ENCODE assay signal across 20 cellular contexts in genomic region chr22:45335854-45336492, GRCh38. TPM values are rescaled to one million over a fixed set of nuclear protein-coding genes. Genes with fewer than 3 reads are reported as not detected.
A peak's percentile ranks its signal among the peaks of the same experiment; 100 is the strongest.
DNase-seq lines count a peak whose midpoint lies in the region; ATAC-seq and TF ChIP-seq lines count a peak whose summit lies in the region.
"Had no signal": no experiment of that assay in that cellular context is flagged by ENCODE, and none has a peak within 500 bp of the region (broad histone marks: within the 10 kb centered on the region; RNA-seq: fewer than 3 reads in every experiment).

No MANE protein-coding gene starts in this region.

- H3K27ac ChIP-seq in left ventricle myocardium inferior (replicated peaks) = peak overlapping the region; percentile 92
- H3K27ac ChIP-seq in thoracic aorta = peak overlapping the region; percentile 59 to 78

- intact Hi-C loops in left ventricle myocardium inferior (cut with micrococcal nuclease) (no loop called here), Right ventricle myocardium inferior (cut with DNase I) (no loop called here)

- TF ChIP-seq CTCF in left ventricle myocardium inferior (IDR thresholded peaks at IDR 0.05; ENCODE audit: borderline replicate concordance) (no peak), neural crest cell (conservative IDR thresholded peaks at IDR 0.05) (no peak), thoracic aorta (IDR thresholded peaks at IDR 0.05) (no peak)

- no peaks in the 10 kb centered on the region for H3K9me3 Mint-ChIP-seq in neural crest cell
- H3K9me3 Mint-ChIP-seq: activated naive CD8-positive, alpha-beta T cell treated with anti-CD3 and anti-CD28 coated beads for 36 hours; activated T-helper 2 cell treated with anti-CD3 and anti-CD28 coated beads, Interferon-gamma antibody, Interleukin-2, Interleukin-4, amounts not matched to agents 10 μg/mL and 5 μg/mL and 100 μg/mL, durations not matched to agents 14 hours and 24 hours and 36 hours had no signal

- H3K4me1 Mint-ChIP-seq in neural crest cell = peaks cover 21% of the 10 kb centered on the region

- H3K27me3 Mint-ChIP-seq in neural crest cell (ENCODE audit: low read depth) = no peaks in the 10 kb centered on the region
- H3K27me3 Mint-ChIP-seq: activated naive CD8-positive, alpha-beta T cell treated with anti-CD3 and anti-CD28 coated beads for 36 hours had no signal

- H3K4me3 Mint-ChIP-seq in neural crest cell = no peak overlapping the region

- H3K4me1 ChIP-seq in left ventricle myocardium inferior (peaks cover 51% of the 10 kb centered on the region), thoracic aorta (ENCODE audit: control insufficient read depth in 1 of 2, low read depth in 2 of 2) (peaks cover 20 to 47% of the 10 kb centered on the region in 2 donors)

- H3K27ac Mint-ChIP-seq in neural crest cell (ENCODE audit: unreplicated experiment) = peak overlapping the region; percentile 43
- H3K27ac Mint-ChIP-seq: activated T-helper 2 cell treated with anti-CD3 and anti-CD28 coated beads, Interferon-gamma antibody, Interleukin-2, Interleukin-4, amounts not matched to agents 10 μg/mL and 5 μg/mL and 100 μg/mL, durations not matched to agents 14 hours and 24 hours and 36 hours had no signal

- DNase-seq in left ventricle myocardium inferior (no peak), Right ventricle myocardium inferior (ENCODE audit: missing footprints) (no peak), dermis blood vessel endothelial cell (peak; percentile 66), neural crest cell (ENCODE audit: low read depth, low spot score) (no peak), thoracic aorta (ENCODE audit: low spot score) (no peak), Ammon's horn (ENCODE audit: low spot score) (no peak)
- DNase-seq: ACHN; activated CD4-positive, alpha-beta T cell treated with anti-CD3 and anti-CD28 coated beads, Interleukin-2, amount 50 U/mL, for 4 hours; activated naive CD8-positive, alpha-beta T cell treated with anti-CD3 and anti-CD28 coated beads for 36 hours; hippocampal formation; IMR-90; NCI-H1105; OCI-M1; small intestine; stimulated activated CD4-positive, alpha-beta T cell treated with anti-CD3 and anti-CD28 coated beads, Interleukin-1b, Interleukin-23, amount 100 ng/mL, for 48 hours; T-helper 9 cell had no signal

- H3K9me3 ChIP-seq in left ventricle myocardium inferior (replicated peaks) = no peaks in the 10 kb centered on the region
- no peaks in the 10 kb centered on the region for H3K9me3 ChIP-seq in thoracic aorta

- H3K27me3 ChIP-seq in left ventricle myocardium inferior (ENCODE audit: low read depth) = no peaks in the 10 kb centered on the region
- no peaks in the 10 kb centered on the region for H3K27me3 ChIP-seq in thoracic aorta (replicated peaks; ENCODE audit: insufficient read depth)

- ATAC-seq in Right ventricle myocardium inferior (no peak), thoracic aorta (ENCODE audit: insufficient number of reproducible peaks, low FRiP score, low read depth) (no peak), HG03342 (IDR thresholded peaks at IDR 0.05; ENCODE audit: unreplicated experiment) (no peak), GM21737 (IDR thresholded peaks at IDR 0.05; ENCODE audit: unreplicated experiment) (no peak)

- H3K36me3 Mint-ChIP-seq in neural crest cell (ENCODE audit: low read depth) = peaks cover 6% of the 10 kb centered on the region

- H3K36me3 ChIP-seq in left ventricle myocardium inferior = peaks cover 59% of the 10 kb centered on the region
- peaks cover 16% of the 10 kb centered on the region for H3K36me3 ChIP-seq in thoracic aorta

- no peak overlapping the region for H3K4me3 ChIP-seq in left ventricle myocardium inferior
- no peak overlapping the region for H3K4me3 ChIP-seq in thoracic aorta

RNA-seq across cellular contexts. Expression of gene FAM118A, which starts 26.2 kb away (rescaled TPM):
- total RNA-seq in left ventricle myocardium inferior = 14.1 TPM
- total RNA-seq in Right ventricle myocardium inferior = 18.7 TPM
- 14.2 and 28.6 TPM in 2 replicates for total RNA-seq in dermis blood vessel endothelial cell
- total RNA-seq in neural crest cell = 60.7 and 64.8 TPM in 2 replicates
- total RNA-seq in thoracic aorta = 100 to 1,000 TPM in 1 of 2 donors, 10 to 100 TPM in 1; 54.4 to 244 TPM

RNA-seq across cellular contexts. Expression of gene UPK3A, which starts 51.2 kb away (rescaled TPM):
- total RNA-seq in left ventricle myocardium inferior = not detected
- 0.54 TPM for total RNA-seq in Right ventricle myocardium inferior
- not detected in 2 replicates for total RNA-seq in dermis blood vessel endothelial cell
- total RNA-seq in neural crest cell = not detected in 2 replicates
- total RNA-seq in thoracic aorta = not detected
- total RNA-seq: activated naive CD8-positive, alpha-beta T cell treated with anti-CD3 and anti-CD28 coated beads for 36 hours; activated T-helper 2 cell treated with anti-CD3 and anti-CD28 coated beads, Interferon-gamma antibody, Interleukin-2, Interleukin-4, amounts not matched to agents 10 μg/mL and 5 μg/mL and 100 μg/mL, durations not matched to agents 14 hours and 24 hours and 36 hours; astrocyte; IMR-90 had no signal
